In genomic region chr15:30783019-30783418, GRCh38 we compare ENCODE assay signal across 8 cellular contexts.
"Had no signal": no experiment of that assay in that cellular context is flagged by ENCODE, and none has a peak within 500 bp of the region (broad histone marks: within the 10 kb centered on the region; RNA-seq: fewer than 3 reads in every experiment).

No MANE protein-coding gene starts in this region.

- H3K36me3 ChIP-seq: HAP-1 had no signal

- H3K27ac ChIP-seq: GM23248 had no signal

- DNase-seq: GM23248, GOT3, H7, H9, HCEC 1CT, HFFc6 had no signal

- H3K4me2 ChIP-seq: GM23338 had no signal

- H3K9me3 ChIP-seq: HAP-1 had no signal

- H3K9ac ChIP-seq: GM23248 had no signal

- H3K4me3 ChIP-seq: GM23248, GM23338, HAP-1 had no signal

- H2AFZ ChIP-seq: GM23248, GM23338 had no signal

- H3K4me1 ChIP-seq: HAP-1 had no signal
